ENCODE assay signal across 27 cellular contexts in the genomic region with DNA sequence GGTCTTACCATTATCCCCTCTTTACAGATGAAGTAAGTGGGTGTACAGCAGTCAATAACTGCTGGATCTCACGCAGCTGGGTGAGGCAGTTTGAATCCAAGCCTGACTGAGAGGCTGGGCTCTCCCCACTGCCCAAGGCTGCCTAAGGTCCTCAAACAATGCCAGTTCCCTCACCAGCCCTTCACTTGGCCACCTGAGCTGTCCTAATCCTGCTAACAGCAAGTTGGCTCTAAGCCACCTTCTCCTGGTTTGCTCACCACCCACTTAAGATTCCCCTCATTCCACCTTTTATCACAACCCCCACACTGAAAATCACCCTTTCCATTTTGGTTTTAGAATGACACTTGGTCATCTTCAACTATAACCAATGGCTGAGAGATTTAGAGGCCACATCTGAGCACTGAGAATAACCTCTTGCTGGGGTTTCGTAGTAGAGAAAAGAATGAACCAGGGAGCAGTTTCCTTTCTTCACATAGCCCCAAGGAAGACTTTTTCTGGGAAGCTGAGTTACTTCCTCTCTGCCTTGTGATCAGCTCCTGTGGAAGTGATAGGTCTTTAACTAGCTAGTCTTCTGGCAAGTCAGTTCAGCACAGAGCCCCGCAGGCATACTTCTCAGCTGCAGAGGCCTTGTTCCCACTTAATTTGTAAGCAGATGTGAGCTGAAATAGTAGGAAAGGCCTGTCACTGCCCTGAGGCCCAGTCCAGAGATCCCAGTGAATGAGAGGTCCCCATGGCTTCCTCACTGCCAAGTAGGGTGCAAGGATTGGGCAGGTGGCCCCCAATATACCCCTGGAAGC. TPM values are rescaled to one million over a fixed set of nuclear protein-coding genes. Genes with fewer than 3 reads are reported as not detected.
DNase-seq lines count a peak whose midpoint lies in the region; FAIRE-seq and TF ChIP-seq lines count a peak whose summit lies in the region.
"Had no signal": no experiment of that assay in that cellular context is flagged by ENCODE, and none has a peak within 500 bp of the region (broad histone marks: within the 10 kb centered on the region; RNA-seq: fewer than 3 reads in every experiment).

No MANE protein-coding gene starts in this region.

- H3K9me3 ChIP-seq in Karpas-422 (ENCODE audit: low read length) (no peaks in the 10 kb centered on the region), keratinocyte (ENCODE audit: control insufficient read depth, low read depth, low read length) (no peaks in the 10 kb centered on the region)
- H3K9me3 ChIP-seq: BE2C, MG63, mucosa of descending colon, ovary had no signal

- H3K9me1 ChIP-seq in keratinocyte (ENCODE audit: control insufficient read depth, extremely low read depth, insufficient read depth, low read length), result no peaks in the 10 kb centered on the region

- H3K27ac ChIP-seq in Karpas-422 (ENCODE audit: low read length) (peak overlapping the region; percentile 51; the same call in 1 of the 2 replicates), cingulate gyrus (ENCODE audit: low read depth, low read length) (peak overlapping the region; percentile 8), keratinocyte (ENCODE audit: control insufficient read depth, insufficient read depth, low read length) (no peak overlapping the region)
- H3K27ac ChIP-seq: ovary had no signal

- H3K4me2 ChIP-seq in Karpas-422 (ENCODE audit: low read depth, low read length, poor library complexity, severe bottlenecking) (no peak overlapping the region), keratinocyte (ENCODE audit: control insufficient read depth, extremely low read depth, insufficient read depth, low read depth, low read length) (no peak overlapping the region)

- H4K20me1 ChIP-seq in Karpas-422 (ENCODE audit: insufficient read depth, low read depth, low read length) (no peaks in the 10 kb centered on the region), keratinocyte (ENCODE audit: control insufficient read depth, extremely low read depth, insufficient read depth, low read length) (no peaks in the 10 kb centered on the region)

- H3K27me3 ChIP-seq in Karpas-422 (ENCODE audit: low read length) (no peaks in the 10 kb centered on the region), keratinocyte (ENCODE audit: control insufficient read depth, extremely low read depth, insufficient read depth, low read length) (no peaks in the 10 kb centered on the region)
- H3K27me3 ChIP-seq: BE2C, MG63, ovary had no signal

- dilution Hi-C loops in keratinocyte (cut with MboI; ENCODE audit: extremely low pct_ligation_motif_present, low sequenced_read_pairs), result no loop called here

- H2AFZ ChIP-seq in Karpas-422 (ENCODE audit: low read length) (no peak overlapping the region), keratinocyte (ENCODE audit: control insufficient read depth, low read length) (no peak overlapping the region)

- no peak for TF ChIP-seq CTCF in keratinocyte (optimal IDR thresholded peaks at IDR 0.05 in 1 of 3, IDR thresholded peaks at IDR 0.05 in 1 of 3, conservative IDR thresholded peaks at IDR 0.05 in 1 of 3; ENCODE audit: extremely low read depth in 1 of 3, insufficient read depth in 2 of 3, low read length in 3 of 3)

- H3K4me1 ChIP-seq in Karpas-422 (ENCODE audit: low read length), result peaks cover 65% of the 10 kb centered on the region
- peaks cover 14% of the 10 kb centered on the region for H3K4me1 ChIP-seq in keratinocyte (ENCODE audit: control insufficient read depth, extremely low read depth, insufficient read depth, low read length)
- H3K4me1 ChIP-seq: BE2C had no signal

- H3K36me3 ChIP-seq in Karpas-422 (ENCODE audit: insufficient read depth, low read length) (no peaks in the 10 kb centered on the region), keratinocyte (ENCODE audit: control insufficient read depth in 2 of 2, extremely low read depth in 1 of 2, insufficient read depth in 2 of 2, low read length in 2 of 2) (no peaks in the 10 kb centered on the region)
- H3K36me3 ChIP-seq: MG63, ovary had no signal

- H3K9ac ChIP-seq in Karpas-422 (ENCODE audit: low read length), result no peak overlapping the region
- no peak overlapping the region for H3K9ac ChIP-seq in keratinocyte (ENCODE audit: control insufficient read depth, extremely low read depth, insufficient read depth, low read length)

- no peaks in the 10 kb centered on the region for H3K9me2 ChIP-seq in Karpas-422 (replicated peaks; ENCODE audit: insufficient read depth, low read length)

- no peak overlapping the region for H3K4me3 ChIP-seq in Karpas-422 (ENCODE audit: low read length)
- no peak overlapping the region for H3K4me3 ChIP-seq in keratinocyte (ENCODE audit: control insufficient read depth in 2 of 3, extremely low read depth in 1 of 3, insufficient read depth in 2 of 3, low read depth in 1 of 3, low read length in 3 of 3)
- H3K4me3 ChIP-seq: lung, MG63, mucosa of descending colon, ovary had no signal

- FAIRE-seq in keratinocyte (lab: Jason Lieb, UNC), result peak; percentile 32

- peak; percentile 79 for DNase-seq in DMS79 treated with DMSO at 0.1 percent for 48 hours (lab: John Stamatoyannopoulos, UW)
- no peak for DNase-seq in Karpas-422
- peak; percentile 26 for DNase-seq in keratinocyte (ENCODE audit: low read depth, low spot score)
- no peak for DNase-seq in NCI-H1417 (lab: John Stamatoyannopoulos, UW)
- no peak for DNase-seq in NCI-H748 (lab: John Stamatoyannopoulos, UW; ENCODE audit: unreplicated experiment)
- DNase-seq in NCI-H526 (lab: John Stamatoyannopoulos, UW), result no peak
- DNase-seq in SIG-M5 treated with dmso at 0.1 percent for 504 hours (lab: John Stamatoyannopoulos, UW; ENCODE audit: unreplicated experiment), result no peak
- DNase-seq: ACHN; activated CD4-positive, alpha-beta T cell treated with anti-CD3 and anti-CD28 coated beads for 4 hours; activated effector memory CD4-positive, alpha-beta T cell treated with Interleukin-2 at 50 U/mL for 16 hours; activated naive CD8-positive, alpha-beta T cell treated with anti-CD3 and anti-CD28 coated beads for 36 hours; activated T-cell treated with anti-CD3 and anti-CD28 coated beads for 4 hours; aorta; BE2C; CD8-positive, alpha-beta memory T cell; islet precursor cell; KBM-7; MG63; mucosa of descending colon; NCI-H1417 treated with DMSO at 0.1 percent for 48 hours; NCI-H524 treated with DMSO at 0.1 percent for 48 hours; nephron progenitor cell; ovary; stimulated activated CD4-positive, alpha-beta T cell treated with anti-CD3 and anti-CD28 coated beads, Interleukin-2, amount 100 ng/mL, for 24 hours; trophoblast cell had no signal

- no peaks in the 10 kb centered on the region for H3K79me2 ChIP-seq in Karpas-422 (ENCODE audit: low read length)
- no peaks in the 10 kb centered on the region for H3K79me2 ChIP-seq in keratinocyte (ENCODE audit: control insufficient read depth, insufficient read depth, low read length)

RNA-seq across cellular contexts. Expression of gene TTC12, which starts 57.8 kb away (rescaled TPM):
- 7.2 and 8.6 TPM in 2 replicates for total RNA-seq in Karpas-422 (2014; rRNA removed; shearing (Covaris generic); ENCODE audit: low replicate concordance)
- 17.2 to 27.3 TPM (median 23.4 TPM) in 3 replicates for polyA plus RNA-seq in keratinocyte
- polyA plus RNA-seq in keratinocyte (2011; ENCODE audit: low read depth), result 19.8 TPM
- 13.5 and 15.1 TPM in 2 replicates for polyA plus RNA-seq in keratinocyte (2011; cell fraction: cytosol; rRNA removed)
- polyA plus RNA-seq in keratinocyte (2011; cell fraction: nucleus; rRNA removed), result 46.2 and 48.3 TPM in 2 replicates
- polyA plus RNA-seq in keratinocyte (2012; ENCODE audit: low replicate concordance), result 9.3 and 13.7 TPM in 2 replicates
- polyA minus RNA-seq in keratinocyte, result 15.2 to 37.2 TPM (median 29.6 TPM) in 3 replicates
- polyA minus RNA-seq in keratinocyte (2011; cell fraction: cytosol; rRNA and poly(A)+ RNA removed), result 9.2 TPM
- polyA minus RNA-seq in keratinocyte (2011; cell fraction: nucleus; rRNA and poly(A)+ RNA removed), result 20.6 and 41.2 TPM in 2 replicates

Comparison
In these comparisons a context has a peak if more than half of its experiments do, and no peak if none do; other contexts are left out.
1. DNase-seq: peak in DMS79 treated with DMSO at 0.1 percent for 48 hours (single experiment) and keratinocyte (single experiment); none in Karpas-422 (single experiment), NCI-H1417 (0 of 3), NCI-H748 (single experiment), NCI-H526 (0 of 2) and SIG-M5 treated with dmso at 0.1 percent for 504 hours (single experiment).